In the genomic region with DNA sequence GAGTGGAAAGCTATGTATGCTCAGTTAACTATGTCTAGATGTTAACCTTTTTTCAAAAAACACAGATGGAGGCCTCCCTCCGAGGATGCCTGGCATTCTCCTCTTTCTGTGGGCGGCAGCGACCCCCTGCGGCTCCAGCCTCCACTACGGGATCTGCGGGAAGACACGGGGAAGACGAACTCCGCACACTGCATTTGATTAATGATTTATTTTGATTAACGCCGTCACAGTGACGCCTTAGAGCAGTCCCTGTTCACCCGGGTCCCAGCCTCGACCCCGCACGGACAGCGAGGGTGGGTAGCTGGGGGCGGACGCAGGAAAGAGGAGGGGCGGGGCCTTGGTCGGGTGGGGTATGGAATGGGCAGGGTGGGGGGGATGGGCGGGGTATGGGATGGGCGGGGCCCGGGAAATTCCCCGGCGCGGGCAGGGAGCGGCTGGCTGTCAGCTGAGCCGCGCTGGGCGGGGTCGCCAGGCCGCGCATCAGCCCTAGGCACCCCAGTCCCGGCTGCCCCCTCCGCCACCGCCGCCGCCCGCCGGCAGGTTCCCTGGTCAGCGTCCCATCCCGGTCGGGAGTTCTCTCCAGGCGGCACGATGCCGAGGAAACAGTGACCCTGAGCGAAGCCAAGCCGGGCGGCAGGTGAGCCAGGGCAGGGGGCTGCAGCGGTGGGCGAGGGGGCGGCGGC, we compare ENCODE assay signal across 8 cellular contexts. TPM values are rescaled to one million over a fixed set of nuclear protein-coding genes. Genes with fewer than 3 reads are reported as not detected.
A peak's percentile ranks its signal among the peaks of the same experiment; 100 is the strongest.
DNase-seq lines count a peak whose midpoint lies in the region; ATAC-seq and TF ChIP-seq lines count a peak whose summit lies in the region.

A gene (plus strand): TSS at position 498 of the 683 bp plus-strand sequence. CDS start 8,960 bp downstream, outside the sequence.

- peaks cover 13% of the 10 kb centered on the region for H4K20me1 ChIP-seq in osteoblast (ENCODE audit: insufficient read depth, low read length)

- H3K9me3 ChIP-seq in osteoblast (ENCODE audit: low read depth, low read length) (no peaks in the 10 kb centered on the region), thoracic aorta (no peaks in the 10 kb centered on the region)

- H2AFZ ChIP-seq in osteoblast (ENCODE audit: low read length), result peak within 1 kb of the TSS; percentile 96

- H3K4me1 ChIP-seq in osteoblast (ENCODE audit: insufficient read depth, low read length), result peaks cover 23% of the 10 kb centered on the region
- peaks cover 14 to 26% of the 10 kb centered on the region in 2 donors for H3K4me1 ChIP-seq in thoracic aorta (ENCODE audit: control insufficient read depth in 1 of 2, low read depth in 2 of 2)

- H3K27ac ChIP-seq in osteoblast (ENCODE audit: low read depth, low read length) (peak within 1 kb of the TSS; percentile 81), thoracic aorta (peak within 1 kb of the TSS; percentile 89 to 92)

- no peaks in the 10 kb centered on the region for H3K27me3 Mint-ChIP-seq in activated naive CD4-positive, alpha-beta T cell treated with anti-CD3 and anti-CD28 coated beads, Interleukin-2, amount 50 U/mL, for 24 hours

- ATAC-seq in GM21619 (IDR thresholded peaks at IDR 0.05; ENCODE audit: unreplicated experiment), result peak; percentile 58
- peak; percentile 59 for ATAC-seq in thoracic aorta (ENCODE audit: insufficient number of reproducible peaks, low FRiP score, low read depth)

- peaks cover 40% of the 10 kb centered on the region for H3K4me1 Mint-ChIP-seq in activated naive CD4-positive, alpha-beta T cell treated with anti-CD3 and anti-CD28 coated beads, Interleukin-2, amount 50 U/mL, for 24 hours

- peak within 1 kb of the TSS; percentile 97 for H3K4me2 ChIP-seq in osteoblast (ENCODE audit: insufficient read depth, low read length)

- peak within 1 kb of the TSS; percentile 95 for H3K4me3 Mint-ChIP-seq in activated naive CD4-positive, alpha-beta T cell treated with anti-CD3 and anti-CD28 coated beads, Interleukin-2, amount 50 U/mL, for 24 hours

- no peaks in the 10 kb centered on the region for H3K36me3 Mint-ChIP-seq in activated naive CD4-positive, alpha-beta T cell treated with anti-CD3 and anti-CD28 coated beads, Interleukin-2, amount 50 U/mL, for 24 hours

- H3K4me3 ChIP-seq in osteoblast (ENCODE audit: insufficient read depth, low read length) (peak within 1 kb of the TSS; percentile 95), thoracic aorta (peak within 1 kb of the TSS; percentile 87)

- peak within 1 kb of the TSS; percentile 93 for H3K27ac Mint-ChIP-seq in activated naive CD4-positive, alpha-beta T cell treated with anti-CD3 and anti-CD28 coated beads, Interleukin-2, amount 50 U/mL, for 24 hours

- peak; percentile 84 for DNase-seq in EH (ENCODE audit: low read depth)
- DNase-seq in KG1 (lab: John Stamatoyannopoulos, UW), result peak; percentile 40
- DNase-seq in SK-N-DZ (ENCODE audit: low spot score), result peak; percentile 78
- DNase-seq in glomerular visceral epithelial cell (ENCODE audit: extremely low spot score), result peak; percentile 89
- DNase-seq in osteoblast (ENCODE audit: insufficient read length, low spot score, missing footprints), result peak; percentile 96
- peak; percentile 27 for DNase-seq in thoracic aorta (ENCODE audit: low spot score)

- peaks cover 43% of the 10 kb centered on the region for H3K79me2 ChIP-seq in osteoblast (ENCODE audit: insufficient read depth, low read length)

- no peaks in the 10 kb centered on the region for H3K27me3 ChIP-seq in osteoblast (ENCODE audit: insufficient read depth, low read length)
- no peaks in the 10 kb centered on the region for H3K27me3 ChIP-seq in thoracic aorta (replicated peaks; ENCODE audit: insufficient read depth)

- TF ChIP-seq CTCF in osteoblast (IDR thresholded peaks at IDR 0.05; ENCODE audit: extremely low read depth, low read depth, low read length) (peak; percentile 84), thoracic aorta (IDR thresholded peaks at IDR 0.05) (peak; percentile 62)

- H3K36me3 ChIP-seq in osteoblast (ENCODE audit: insufficient read depth, low read length) (peaks cover 2% of the 10 kb centered on the region), thoracic aorta (no peaks in the 10 kb centered on the region)

- no peaks in the 10 kb centered on the region for H3K9me3 Mint-ChIP-seq in activated naive CD4-positive, alpha-beta T cell treated with anti-CD3 and anti-CD28 coated beads, Interleukin-2, amount 50 U/mL, for 24 hours

RNA-seq across cellular contexts. Expression of the gene that starts here (rescaled TPM):
- polyA plus RNA-seq in SK-N-DZ (2014; cell fraction: cytosol; rRNA removed), result 2.6 and 3.4 TPM in 2 replicates
- 1.4 and 2.2 TPM in 2 replicates for polyA plus RNA-seq in SK-N-DZ (2014; cell fraction: nucleus; rRNA removed)
- total RNA-seq in osteoblast (132 and 140 TPM in 2 replicates), thoracic aorta (10 to 100 TPM; 55.8 to 70.3 TPM)

Comparison
In these comparisons a context has a peak if more than half of its experiments do, and no peak if none do; other contexts are left out.
1. Peak in every context shown above with its lines: DNase-seq, ATAC-seq, H3K4me3 ChIP-seq and H3K27ac ChIP-seq.
2. DNase-seq: peak in every context shown above with its lines; median percentile 96 in osteoblast; 89 in glomerular visceral epithelial cell; 84 in EH; 78 in SK-N-DZ; 40 in KG1; 27 in thoracic aorta.